Comparison of ENCODE assay signal across 1 cellular context in the genomic region with DNA sequence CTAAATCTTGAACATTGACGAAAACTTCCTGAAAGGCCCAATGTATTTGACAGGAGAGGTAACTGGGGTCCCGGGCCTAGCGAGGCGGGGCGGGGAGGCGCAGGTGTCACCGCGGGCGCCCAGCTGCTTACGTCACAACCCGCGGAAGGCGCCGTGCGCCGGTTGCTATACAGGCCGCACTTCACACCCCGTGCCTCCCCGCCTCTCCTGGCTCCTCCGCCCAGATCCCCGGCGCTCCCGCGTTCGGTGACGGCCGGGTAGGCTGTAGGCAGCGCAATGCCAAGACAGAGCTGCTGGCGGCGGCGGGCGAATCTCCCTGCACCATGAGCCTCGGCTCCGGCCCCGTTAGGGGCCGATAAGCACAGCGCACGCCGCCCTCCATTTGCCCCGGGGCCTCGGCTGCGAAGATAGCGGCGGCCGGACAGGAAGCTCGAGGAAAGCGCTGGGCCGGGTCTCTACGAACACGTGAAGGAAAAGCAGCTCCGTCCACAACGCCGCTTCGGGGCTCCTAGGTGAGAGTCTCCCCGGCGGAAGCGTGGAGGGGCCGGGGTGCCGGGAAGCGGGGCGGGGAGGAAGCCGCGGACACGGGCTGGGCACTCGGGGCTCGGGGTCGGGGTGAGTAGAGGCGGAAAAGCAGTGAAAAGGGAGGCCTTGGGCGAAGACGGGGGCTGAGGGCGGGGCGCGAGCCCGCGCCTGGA.
A peak's percentile ranks its signal among the peaks of the same experiment; 100 is the strongest.
TF ChIP-seq lines count a peak whose summit lies in the region.

A gene with protein sequence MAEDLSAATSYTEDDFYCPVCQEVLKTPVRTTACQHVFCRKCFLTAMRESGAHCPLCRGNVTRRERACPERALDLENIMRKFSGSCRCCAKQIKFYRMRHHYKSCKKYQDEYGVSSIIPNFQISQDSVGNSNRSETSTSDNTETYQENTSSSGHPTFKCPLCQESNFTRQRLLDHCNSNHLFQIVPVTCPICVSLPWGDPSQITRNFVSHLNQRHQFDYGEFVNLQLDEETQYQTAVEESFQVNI (plus strand): TSS at position 151 of the 698 bp plus-strand sequence. CDS start 903 bp downstream, outside the sequence.

TF ChIP-seq in K562, 482 proteins besides CTCF, POLR2A, EP300 and RAD21 (continued from another document and continues in another):
- TF ChIP-seq IFI16 (CRISPR knock-in tag; IDR thresholded peaks at IDR 0.05), result no peak
- no peak for TF ChIP-seq EGR1 (conservative IDR thresholded peaks at IDR 0.05)
- TF ChIP-seq, protein P1, sequence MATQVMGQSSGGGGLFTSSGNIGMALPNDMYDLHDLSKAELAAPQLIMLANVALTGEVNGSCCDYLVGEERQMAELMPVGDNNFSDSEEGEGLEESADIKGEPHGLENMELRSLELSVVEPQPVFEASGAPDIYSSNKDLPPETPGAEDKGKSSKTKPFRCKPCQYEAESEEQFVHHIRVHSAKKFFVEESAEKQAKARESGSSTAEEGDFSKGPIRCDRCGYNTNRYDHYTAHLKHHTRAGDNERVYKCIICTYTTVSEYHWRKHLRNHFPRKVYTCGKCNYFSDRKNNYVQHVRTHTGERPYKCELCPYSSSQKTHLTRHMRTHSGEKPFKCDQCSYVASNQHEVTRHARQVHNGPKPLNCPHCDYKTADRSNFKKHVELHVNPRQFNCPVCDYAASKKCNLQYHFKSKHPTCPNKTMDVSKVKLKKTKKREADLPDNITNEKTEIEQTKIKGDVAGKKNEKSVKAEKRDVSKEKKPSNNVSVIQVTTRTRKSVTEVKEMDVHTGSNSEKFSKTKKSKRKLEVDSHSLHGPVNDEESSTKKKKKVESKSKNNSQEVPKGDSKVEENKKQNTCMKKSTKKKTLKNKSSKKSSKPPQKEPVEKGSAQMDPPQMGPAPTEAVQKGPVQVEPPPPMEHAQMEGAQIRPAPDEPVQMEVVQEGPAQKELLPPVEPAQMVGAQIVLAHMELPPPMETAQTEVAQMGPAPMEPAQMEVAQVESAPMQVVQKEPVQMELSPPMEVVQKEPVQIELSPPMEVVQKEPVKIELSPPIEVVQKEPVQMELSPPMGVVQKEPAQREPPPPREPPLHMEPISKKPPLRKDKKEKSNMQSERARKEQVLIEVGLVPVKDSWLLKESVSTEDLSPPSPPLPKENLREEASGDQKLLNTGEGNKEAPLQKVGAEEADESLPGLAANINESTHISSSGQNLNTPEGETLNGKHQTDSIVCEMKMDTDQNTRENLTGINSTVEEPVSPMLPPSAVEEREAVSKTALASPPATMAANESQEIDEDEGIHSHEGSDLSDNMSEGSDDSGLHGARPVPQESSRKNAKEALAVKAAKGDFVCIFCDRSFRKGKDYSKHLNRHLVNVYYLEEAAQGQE (CRISPR knock-in tag; IDR thresholded peaks at IDR 0.05; ENCODE audit: low read depth), result 0 out of 2 replicates have a peak, but pooled peaks have one; percentile 51
- no peak for TF ChIP-seq SIRT6 (IDR thresholded peaks at IDR 0.05; ENCODE audit: low read depth, low read length)
- TF ChIP-seq, protein P2, sequence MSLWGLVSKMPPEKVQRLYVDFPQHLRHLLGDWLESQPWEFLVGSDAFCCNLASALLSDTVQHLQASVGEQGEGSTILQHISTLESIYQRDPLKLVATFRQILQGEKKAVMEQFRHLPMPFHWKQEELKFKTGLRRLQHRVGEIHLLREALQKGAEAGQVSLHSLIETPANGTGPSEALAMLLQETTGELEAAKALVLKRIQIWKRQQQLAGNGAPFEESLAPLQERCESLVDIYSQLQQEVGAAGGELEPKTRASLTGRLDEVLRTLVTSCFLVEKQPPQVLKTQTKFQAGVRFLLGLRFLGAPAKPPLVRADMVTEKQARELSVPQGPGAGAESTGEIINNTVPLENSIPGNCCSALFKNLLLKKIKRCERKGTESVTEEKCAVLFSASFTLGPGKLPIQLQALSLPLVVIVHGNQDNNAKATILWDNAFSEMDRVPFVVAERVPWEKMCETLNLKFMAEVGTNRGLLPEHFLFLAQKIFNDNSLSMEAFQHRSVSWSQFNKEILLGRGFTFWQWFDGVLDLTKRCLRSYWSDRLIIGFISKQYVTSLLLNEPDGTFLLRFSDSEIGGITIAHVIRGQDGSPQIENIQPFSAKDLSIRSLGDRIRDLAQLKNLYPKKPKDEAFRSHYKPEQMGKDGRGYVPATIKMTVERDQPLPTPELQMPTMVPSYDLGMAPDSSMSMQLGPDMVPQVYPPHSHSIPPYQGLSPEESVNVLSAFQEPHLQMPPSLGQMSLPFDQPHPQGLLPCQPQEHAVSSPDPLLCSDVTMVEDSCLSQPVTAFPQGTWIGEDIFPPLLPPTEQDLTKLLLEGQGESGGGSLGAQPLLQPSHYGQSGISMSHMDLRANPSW (CRISPR knock-in tag; IDR thresholded peaks at IDR 0.05), result no peak
- no peak for TF ChIP-seq ZBTB49 (CRISPR knock-in tag; IDR thresholded peaks at IDR 0.05; ENCODE audit: borderline replicate concordance)
- no peak for TF ChIP-seq RUNX1 (IDR thresholded peaks at IDR 0.05; ENCODE audit: low read depth)
- no peak for TF ChIP-seq ZFP36 (IDR thresholded peaks at IDR 0.05; ENCODE audit: low read depth, low read length, partially characterized antibody)
- no peak for TF ChIP-seq ZBED1 (IDR thresholded peaks at IDR 0.05)
- TF ChIP-seq KDM5B (IDR thresholded peaks at IDR 0.05; ENCODE audit: insufficient replicate concordance, low read depth, low read length), result peak; percentile 88
- no peak for TF ChIP-seq SLC30A9 (CRISPR knock-in tag; IDR thresholded peaks at IDR 0.05)
- TF ChIP-seq ZNF75A (CRISPR knock-in tag; IDR thresholded peaks at IDR 0.05), result no peak
- 0 out of 2 replicates have a peak, but pooled peaks have one; percentile 11 for TF ChIP-seq GATAD2A (IDR thresholded peaks at IDR 0.05)
- no peak for TF ChIP-seq CHD2 (IDR thresholded peaks at IDR 0.05; ENCODE audit: low read depth, low read length)
- no peak; a peak in 1 of 3 replicates for TF ChIP-seq CBX3 (IDR thresholded peaks at IDR 0.05; ENCODE audit: borderline replicate concordance in 1 of 2, low read length in 2 of 2)
- TF ChIP-seq TSC22D4 (tag; IDR thresholded peaks at IDR 0.05), result no peak
- TF ChIP-seq PTTG1 (tag; IDR thresholded peaks at IDR 0.05; ENCODE audit: low read depth), result no peak
- no peak for TF ChIP-seq ZNF668 (CRISPR knock-in tag; IDR thresholded peaks at IDR 0.05)
- TF ChIP-seq PHF8 (IDR thresholded peaks at IDR 0.05; ENCODE audit: borderline replicate concordance, low read length), result peak; percentile 96
- no peak for TF ChIP-seq NUFIP1 (IDR thresholded peaks at IDR 0.05; ENCODE audit: partially characterized antibody)
- TF ChIP-seq PURB (CRISPR knock-in tag; IDR thresholded peaks at IDR 0.05; ENCODE audit: low read depth), result no peak
- no peak for TF ChIP-seq ZNF143 (CRISPR knock-in tag; IDR thresholded peaks at IDR 0.05)
- no peak for TF ChIP-seq HNRNPK (IDR thresholded peaks at IDR 0.05; ENCODE audit: low read depth, low read length, poor library complexity, severe bottlenecking)
- TF ChIP-seq XRCC3 (IDR thresholded peaks at IDR 0.05), result no peak
- TF ChIP-seq RAD51 (IDR thresholded peaks at IDR 0.05; ENCODE audit: borderline replicate concordance, low read depth), result no peak
- TF ChIP-seq, protein P3, sequence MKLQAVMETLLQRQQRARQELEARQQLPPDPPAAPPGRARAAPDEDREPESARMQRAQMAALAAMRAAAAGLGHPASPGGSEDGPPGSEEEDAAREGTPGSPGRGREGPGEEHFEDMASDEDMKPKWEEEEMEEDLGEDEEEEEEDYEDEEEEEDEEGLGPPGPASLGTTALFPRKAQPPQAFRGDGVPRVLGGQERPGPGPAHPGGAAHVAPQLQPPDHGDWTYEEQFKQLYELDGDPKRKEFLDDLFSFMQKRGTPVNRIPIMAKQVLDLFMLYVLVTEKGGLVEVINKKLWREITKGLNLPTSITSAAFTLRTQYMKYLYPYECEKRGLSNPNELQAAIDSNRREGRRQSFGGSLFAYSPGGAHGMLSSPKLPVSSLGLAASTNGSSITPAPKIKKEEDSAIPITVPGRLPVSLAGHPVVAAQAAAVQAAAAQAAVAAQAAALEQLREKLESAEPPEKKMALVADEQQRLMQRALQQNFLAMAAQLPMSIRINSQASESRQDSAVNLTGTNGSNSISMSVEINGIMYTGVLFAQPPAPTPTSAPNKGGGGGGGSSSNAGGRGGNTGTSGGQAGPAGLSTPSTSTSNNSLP (IDR thresholded peaks at IDR 0.05; ENCODE audit: borderline replicate concordance, low read depth, low read length), result no peak
- TF ChIP-seq ZNF133 (CRISPR knock-in tag; IDR thresholded peaks at IDR 0.05), result no peak
- 0 out of 2 replicates have a peak, but pooled peaks have one; percentile 38 for TF ChIP-seq ZFPM2 (CRISPR knock-in tag; IDR thresholded peaks at IDR 0.05)
- TF ChIP-seq PHTF2 (CRISPR knock-in tag; IDR thresholded peaks at IDR 0.05), result no peak
- no peak for TF ChIP-seq KDM1A (IDR thresholded peaks at IDR 0.05)
- TF ChIP-seq FOSL1 (tag; conservative IDR thresholded peaks at IDR 0.05), result 0 out of 2 replicates have a peak, but pooled peaks have one; percentile 35
- TF ChIP-seq BRD4 (IDR thresholded peaks at IDR 0.05), result peak; percentile 91; the same call in 1 of the 2 replicates
- no peak for TF ChIP-seq ZBTB33 (CRISPR knock-in tag; IDR thresholded peaks at IDR 0.05)
- TF ChIP-seq LARP7 (IDR thresholded peaks at IDR 0.05), result no peak
- no peak for TF ChIP-seq TAF1 (IDR thresholded peaks at IDR 0.05; ENCODE audit: control insufficient read depth, extremely low read depth, insufficient read depth, low read length, severe bottlenecking)
- TF ChIP-seq BRCA1 (IDR thresholded peaks at IDR 0.05), result no peak
- no peak for TF ChIP-seq BRCA1 (CRISPR knock-in tag; IDR thresholded peaks at IDR 0.05)
- no peak for TF ChIP-seq NR2C2 (CRISPR knock-in tag; IDR thresholded peaks at IDR 0.05)
- peak; percentile 67 for TF ChIP-seq NR2C2 (tag; IDR thresholded peaks at IDR 0.05)
- no peak for TF ChIP-seq ZNF311 (CRISPR knock-in tag; IDR thresholded peaks at IDR 0.05)
- TF ChIP-seq MCM2 (IDR thresholded peaks at IDR 0.05; ENCODE audit: low read depth), result no peak
- no peak for TF ChIP-seq BCLAF1 (IDR thresholded peaks at IDR 0.05; ENCODE audit: borderline replicate concordance in 1 of 2, control insufficient read depth in 1 of 2, low read depth in 2 of 2, low read length in 1 of 2)
- no peak for TF ChIP-seq GTF2B (IDR thresholded peaks at IDR 0.05; ENCODE audit: extremely low read depth, insufficient read length)
- no peak for TF ChIP-seq ZNF124 (CRISPR knock-in tag; IDR thresholded peaks at IDR 0.05)
- peak; percentile 41 for TF ChIP-seq ESRRA (IDR thresholded peaks at IDR 0.05; ENCODE audit: borderline replicate concordance, low read depth)
